Comparison of ENCODE assay signal across 1 cellular context in genomic region chr10:131930586-131931330, GRCh38.
TF ChIP-seq lines count a peak whose summit lies in the region.

No MANE protein-coding gene starts in this region.

TF ChIP-seq in H1, 55 proteins besides CTCF, POLR2A, EP300 and RAD21:
- TF ChIP-seq BCL11A (IDR thresholded peaks at IDR 0.05; ENCODE audit: low read depth in 2 of 2, low read length in 2 of 2) (no peak), ATF2 (IDR thresholded peaks at IDR 0.05; ENCODE audit: low read length) (no peak), POLR2AphosphoS5 (IDR thresholded peaks at IDR 0.05; ENCODE audit: low read depth, low read length) (peak; percentile 56; the same call in 1 of the 2 replicates)
